In genomic region chr7:122433765-122434164, GRCh38 we compare ENCODE assay signal across 1 cellular context.
TF ChIP-seq lines count a peak whose summit lies in the region.

No MANE protein-coding gene starts in this region.

TF ChIP-seq in HepG2, 621 proteins besides CTCF, POLR2A, EP300 and RAD21:
- TF ChIP-seq MIER3 (CRISPR knock-in tag; IDR thresholded peaks at IDR 0.05; ENCODE audit: borderline replicate concordance): no peak
- TF ChIP-seq ZNF446 (CRISPR knock-in tag; IDR thresholded peaks at IDR 0.05): no peak
- TF ChIP-seq CHCHD3 (CRISPR knock-in tag; IDR thresholded peaks at IDR 0.05): no peak
- TF ChIP-seq ZSCAN21 (CRISPR knock-in tag; IDR thresholded peaks at IDR 0.05; ENCODE audit: borderline replicate concordance): no peak
- TF ChIP-seq HNF4A (CRISPR knock-in tag; IDR thresholded peaks at IDR 0.05): 0 out of 2 replicates have a peak, but pooled peaks have one; percentile 11
